Comparison of ENCODE assay signal across 26 cellular contexts in genomic region chr7:36039243-36039642, GRCh38.
"Had no signal": no experiment of that assay in that cellular context is flagged by ENCODE, and none has a peak within 500 bp of the region (broad histone marks: within the 10 kb centered on the region; RNA-seq: fewer than 3 reads in every experiment).

No MANE protein-coding gene starts in this region.

- H3K27ac Mint-ChIP-seq: activated CD4-positive, alpha-beta memory T cell treated with anti-CD3 and anti-CD28 coated beads, Interleukin-2, amount 10 ng/mL, durations not matched to agents 7 days and 5 days; activated CD4-positive, alpha-beta T cell treated with anti-CD3 and anti-CD28 coated beads for 36 hours; activated CD8-positive, alpha-beta memory T cell treated with anti-CD3 and anti-CD28 coated beads, Interleukin-2, amount 10 ng/mL, durations not matched to agents 7 days and 5 days; activated T-helper 2 cell treated with anti-CD3 and anti-CD28 coated beads, Interferon-gamma antibody, Interleukin-2, Interleukin-4, amounts not matched to agents 10 μg/mL and 5 μg/mL and 100 μg/mL, durations not matched to agents 14 hours and 24 hours and 36 hours; memory B cell; T-helper 2 cell treated with Interferon-gamma antibody and Interleukin-4, amounts not matched to agents 5 μg/mL and 100 μg/mL, for 36 hours; WTC11 had no signal

- H3K4me3 Mint-ChIP-seq: activated CD4-positive, alpha-beta memory T cell treated with anti-CD3 and anti-CD28 coated beads, Interleukin-2, amount 10 ng/mL, durations not matched to agents 7 days and 5 days; activated CD4-positive, alpha-beta T cell treated with anti-CD3 and anti-CD28 coated beads for 36 hours; activated CD8-positive, alpha-beta memory T cell treated with anti-CD3 and anti-CD28 coated beads, Interleukin-2, amount 10 ng/mL, durations not matched to agents 7 days and 5 days; central memory CD8-positive, alpha-beta T cell; memory B cell; naive B cell; stimulated activated naive CD8-positive, alpha-beta T cell treated with anti-CD3 and anti-CD28 coated beads, Interleukin-15, amount 100 ng/mL, for 72 hours; T-helper 2 cell treated with Interferon-gamma antibody and Interleukin-4, amounts not matched to agents 5 μg/mL and 100 μg/mL, for 36 hours; WTC11 had no signal

- H3K36me3 ChIP-seq: colonic mucosa, gastroesophageal sphincter, ovary, right lobe of liver had no signal

- H3K4me1 Mint-ChIP-seq: activated CD4-positive, alpha-beta T cell treated with anti-CD3 and anti-CD28 coated beads for 36 hours; activated CD8-positive, alpha-beta memory T cell treated with anti-CD3 and anti-CD28 coated beads, Interleukin-2, amount 10 ng/mL, durations not matched to agents 7 days and 5 days; central memory CD8-positive, alpha-beta T cell; memory B cell; naive B cell; stimulated activated naive CD8-positive, alpha-beta T cell treated with anti-CD3 and anti-CD28 coated beads, Interleukin-15, amount 100 ng/mL, for 72 hours had no signal

- H3K27ac ChIP-seq: colonic mucosa, gastroesophageal sphincter, ovary, right lobe of liver had no signal

- DNase-seq: activated CD4-positive, alpha-beta memory T cell treated with anti-CD3 and anti-CD28 coated beads, Interleukin-2, amount 10 ng/mL, durations not matched to agents 7 days and 5 days; activated CD4-positive, alpha-beta T cell treated with anti-CD3 and anti-CD28 coated beads for 36 hours; activated CD8-positive, alpha-beta memory T cell treated with anti-CD3 and anti-CD28 coated beads, Interleukin-2, amount 10 ng/mL, durations not matched to agents 7 days and 5 days; activated naive CD4-positive, alpha-beta T cell treated with Interleukin-2 at 50 U/mL for 16 hours; anterior cingulate cortex; colonic mucosa; left colon; mucosa of descending colon; naive B cell; ovary; small intestine; stimulated activated CD4-positive, alpha-beta T cell treated with anti-CD3 and anti-CD28 coated beads, Interleukin-15, amount 100 ng/mL, for 24 hours; stimulated activated CD4-positive, alpha-beta T cell treated with anti-CD3 and anti-CD28 coated beads, Interleukin-2, amount 100 ng/mL, for 48 hours; stimulated activated naive CD8-positive, alpha-beta T cell treated with anti-CD3 and anti-CD28 coated beads, Interleukin-15, amount 100 ng/mL, for 72 hours; trophoblast cell had no signal

- H3K36me3 Mint-ChIP-seq: activated CD8-positive, alpha-beta memory T cell treated with anti-CD3 and anti-CD28 coated beads, Interleukin-2, amount 10 ng/mL, durations not matched to agents 7 days and 5 days; memory B cell; naive B cell; WTC11 had no signal

- H3K4me3 ChIP-seq: colonic mucosa, gastroesophageal sphincter, mucosa of descending colon, ovary, right lobe of liver had no signal

- FAIRE-seq: endometrium, islet of Langerhans, small intestine, TTC549 had no signal

- H3K27me3 Mint-ChIP-seq: activated CD4-positive, alpha-beta memory T cell treated with anti-CD3 and anti-CD28 coated beads, Interleukin-2, amount 10 ng/mL, durations not matched to agents 7 days and 5 days had no signal

- H3K4me1 ChIP-seq: colonic mucosa had no signal

- H3K9me3 Mint-ChIP-seq: activated CD4-positive, alpha-beta memory T cell treated with anti-CD3 and anti-CD28 coated beads, Interleukin-2, amount 10 ng/mL, durations not matched to agents 7 days and 5 days; activated T-helper 2 cell treated with anti-CD3 and anti-CD28 coated beads, Interferon-gamma antibody, Interleukin-2, Interleukin-4, amounts not matched to agents 10 μg/mL and 5 μg/mL and 100 μg/mL, durations not matched to agents 14 hours and 24 hours and 36 hours; central memory CD8-positive, alpha-beta T cell; memory B cell; naive B cell; stimulated activated naive CD8-positive, alpha-beta T cell treated with anti-CD3 and anti-CD28 coated beads, Interleukin-15, amount 100 ng/mL, for 72 hours; T-helper 2 cell treated with Interferon-gamma antibody and Interleukin-4, amounts not matched to agents 5 μg/mL and 100 μg/mL, for 36 hours had no signal

- ATAC-seq: activated CD4-positive, alpha-beta T cell treated with anti-CD3 and anti-CD28 coated beads for 36 hours; activated CD8-positive, alpha-beta memory T cell treated with anti-CD3 and anti-CD28 coated beads, Interleukin-2, amount 10 ng/mL, durations not matched to agents 7 days and 5 days; esophagus mucosa; gastroesophageal sphincter; left colon; mucosa of descending colon; stimulated activated naive CD8-positive, alpha-beta T cell treated with anti-CD3 and anti-CD28 coated beads, Interleukin-15, amount 100 ng/mL, for 72 hours; WTC11 had no signal

- H3K9me3 ChIP-seq: colonic mucosa, gastroesophageal sphincter, mucosa of descending colon, ovary, right lobe of liver had no signal

- H3K27me3 ChIP-seq: colonic mucosa, gastroesophageal sphincter, ovary, right lobe of liver had no signal
